In genomic region chr20:44629542-44629941, GRCh38 we compare ENCODE assay signal across 18 cellular contexts. TPM values are rescaled to one million over a fixed set of nuclear protein-coding genes. Genes with fewer than 3 reads are reported as not detected.
A peak's percentile ranks its signal among the peaks of the same experiment; 100 is the strongest.
DNase-seq lines count a peak whose midpoint lies in the region; ATAC-seq, FAIRE-seq and TF ChIP-seq lines count a peak whose summit lies in the region.
"Had no signal": no experiment of that assay in that cellular context is flagged by ENCODE, and none has a peak within 500 bp of the region (broad histone marks: within the 10 kb centered on the region; RNA-seq: fewer than 3 reads in every experiment).

No MANE protein-coding gene starts in this region.

- BruUV-seq in endothelial cell of umbilical vein (replicated peaks; lab: Mats Ljungman, UMichigan) = no TSS peak

- H3K4me3 ChIP-seq in endothelial cell of umbilical vein (replicated peaks in 1 of 3; ENCODE audit: insufficient read depth in 1 of 3, low read depth in 1 of 3, low read length in 3 of 3) (no peak overlapping the region), Karpas-422 (ENCODE audit: low read length) (no peak overlapping the region)
- H3K4me3 ChIP-seq: BLaER1 treated with 17β-estradiol and CSF1 and Interleukin-3, amounts not matched to agents 10 nM and 100 nM had no signal

- DNase-seq in left cardiac atrium (no peak), cardiac septum (ENCODE audit: low spot score) (no peak), NCI-H69 (lab: John Stamatoyannopoulos, UW) (peak; percentile 3), endothelial cell of umbilical vein (ENCODE audit: low read depth, low spot score) (peak; percentile 48), NCI-H524 treated with DMSO at 0.1 percent for 48 hours (lab: John Stamatoyannopoulos, UW) (no peak), T-helper 1 cell (no peak), Karpas-422 (no peak)
- DNase-seq: GF-D8, Kasumi-1, MM.1S, NCI-H1092 treated with DMSO at 0.1 percent for 48 hours, NCI-H2227 treated with DMSO at 0.1 percent for 48 hours, NCI-H524, RPMI8226 had no signal

- H3K4me1 ChIP-seq in endothelial cell of umbilical vein (ENCODE audit: control insufficient read depth, extremely low read depth, insufficient read depth, low read length) (no peaks in the 10 kb centered on the region), Karpas-422 (ENCODE audit: low read length) (no peaks in the 10 kb centered on the region)

- H3K9me2 ChIP-seq in Karpas-422 (replicated peaks; ENCODE audit: insufficient read depth, low read length) = no peaks in the 10 kb centered on the region

- H3K4me1 Mint-ChIP-seq in stimulated activated memory B cell treated with anti-CD40 and anti-IgM and Interleukin-4, amounts not matched to agents 10 μg/mL and 1 μg/mL and 100 μg/mL, for 72 hours = peaks cover 23% of the 10 kb centered on the region

- peak; percentile 16 to 36 for ATAC-seq in left cardiac atrium
- ATAC-seq in stimulated activated memory B cell treated with anti-CD40 and anti-IgM and Interleukin-4, amounts not matched to agents 10 μg/mL and 1 μg/mL and 100 μg/mL, for 72 hours = no peak

- FAIRE-seq in endothelial cell of umbilical vein (lab: Jason Lieb, UNC) = no peak
- FAIRE-seq: GM12891, GM18507 had no signal

- H3K9ac ChIP-seq in endothelial cell of umbilical vein (replicated peaks; ENCODE audit: extremely low read depth, insufficient read depth, low read length) (no peak overlapping the region), Karpas-422 (ENCODE audit: low read length) (no peak overlapping the region)
- H3K9ac ChIP-seq: BLaER1 treated with 17β-estradiol and CSF1 and Interleukin-3, amounts not matched to agents 10 nM and 100 nM had no signal

- dilution Hi-C loops in endothelial cell of umbilical vein (cut with MboI; ENCODE audit: extremely low pct_ligation_motif_present, low sequenced_read_pairs) = no loop called here

- H3K4me2 ChIP-seq in endothelial cell of umbilical vein (ENCODE audit: insufficient read depth, low read length) (no peak overlapping the region), Karpas-422 (ENCODE audit: low read depth, low read length, poor library complexity, severe bottlenecking) (no peak overlapping the region)
- H3K4me2 ChIP-seq: BLaER1 treated with 17β-estradiol and CSF1 and Interleukin-3, amounts not matched to agents 10 nM and 100 nM had no signal

- no peaks in the 10 kb centered on the region for H3K27me3 Mint-ChIP-seq in stimulated activated memory B cell treated with anti-CD40 and anti-IgM and Interleukin-4, amounts not matched to agents 10 μg/mL and 1 μg/mL and 100 μg/mL, for 72 hours

- no peak overlapping the region for H2AFZ ChIP-seq in endothelial cell of umbilical vein (ENCODE audit: low read depth, low read length)
- no peak overlapping the region for H2AFZ ChIP-seq in Karpas-422 (ENCODE audit: low read length)

- TF ChIP-seq POLR2A in endothelial cell of umbilical vein (IDR thresholded peaks at IDR 0.05; ENCODE audit: low read depth, low read length) = no peak

- intact Hi-C loops in left cardiac atrium (cut with DNase I) (no loop called here), cardiac septum (cut with DNase I) (no loop called here), endothelial cell of umbilical vein (cut with micrococcal nuclease) (no loop called here)

- H3K27ac ChIP-seq in endothelial cell of umbilical vein (ENCODE audit: insufficient read depth, low read depth, low read length) (no peak overlapping the region), Karpas-422 (ENCODE audit: low read length) (no peak overlapping the region)

- H3K36me3 Mint-ChIP-seq in stimulated activated memory B cell treated with anti-CD40 and anti-IgM and Interleukin-4, amounts not matched to agents 10 μg/mL and 1 μg/mL and 100 μg/mL, for 72 hours = peaks cover 27% of the 10 kb centered on the region

- TF ChIP-seq CTCF in endothelial cell of umbilical vein (IDR thresholded peaks at IDR 0.05; ENCODE audit: extremely low read depth in 1 of 2, insufficient read depth in 1 of 2, low read depth in 1 of 2, low read length in 2 of 2) = no peak

- H3K4me3 Mint-ChIP-seq in stimulated activated memory B cell treated with anti-CD40 and anti-IgM and Interleukin-4, amounts not matched to agents 10 μg/mL and 1 μg/mL and 100 μg/mL, for 72 hours = no peak overlapping the region

- POLR2A ChIA-PET in endothelial cell of umbilical vein (lab: Charles Lee) = no interaction called here

- no peaks in the 10 kb centered on the region for H3K9me3 ChIP-seq in endothelial cell of umbilical vein (replicated peaks; ENCODE audit: control insufficient read depth, insufficient read depth, low read length)
- no peaks in the 10 kb centered on the region for H3K9me3 ChIP-seq in Karpas-422 (ENCODE audit: low read length)

- no peaks in the 10 kb centered on the region for H4K20me1 ChIP-seq in endothelial cell of umbilical vein (replicated peaks; ENCODE audit: control insufficient read depth, extremely low read depth, insufficient read depth, low read length)
- H4K20me1 ChIP-seq in Karpas-422 (ENCODE audit: insufficient read depth, low read depth, low read length) = no peaks in the 10 kb centered on the region

- CTCF ChIA-PET in endothelial cell of umbilical vein (lab: Charles Lee) = interaction anchor here (1.8 kb wide), 1 partner anchor 54 kb away, joined by 7 read pairs; no protein-coding TSS in a partner anchor

- H3K79me2 ChIP-seq in endothelial cell of umbilical vein (ENCODE audit: control insufficient read depth, insufficient read depth, low read length) (no peaks in the 10 kb centered on the region), Karpas-422 (ENCODE audit: low read length) (no peaks in the 10 kb centered on the region)

- H3K9me1 ChIP-seq in endothelial cell of umbilical vein (replicated peaks; ENCODE audit: control insufficient read depth, extremely low read depth, insufficient read depth, low read length) = no peaks in the 10 kb centered on the region

- no peaks in the 10 kb centered on the region for H3K27me3 ChIP-seq in endothelial cell of umbilical vein (ENCODE audit: control insufficient read depth in 2 of 2, insufficient read depth in 2 of 2, low read length in 2 of 2)
- no peaks in the 10 kb centered on the region for H3K27me3 ChIP-seq in Karpas-422 (ENCODE audit: low read length)
- H3K27me3 ChIP-seq: BLaER1 treated with 17β-estradiol and CSF1 and Interleukin-3, amounts not matched to agents 10 nM and 100 nM had no signal

- H3K36me3 ChIP-seq in endothelial cell of umbilical vein (ENCODE audit: control insufficient read depth in 2 of 2, extremely low read depth in 1 of 2, insufficient read depth in 2 of 2, low read length in 2 of 2) = no peaks in the 10 kb centered on the region
- no peaks in the 10 kb centered on the region for H3K36me3 ChIP-seq in Karpas-422 (ENCODE audit: insufficient read depth, low read length)

- peak overlapping the region; percentile 22 for H3K27ac Mint-ChIP-seq in stimulated activated memory B cell treated with anti-CD40 and anti-IgM and Interleukin-4, amounts not matched to agents 10 μg/mL and 1 μg/mL and 100 μg/mL, for 72 hours

- no peaks in the 10 kb centered on the region for H3K9me3 Mint-ChIP-seq in stimulated activated memory B cell treated with anti-CD40 and anti-IgM and Interleukin-4, amounts not matched to agents 10 μg/mL and 1 μg/mL and 100 μg/mL, for 72 hours

TF ChIP-seq in endothelial cell of umbilical vein, 7 proteins besides CTCF, POLR2A, EP300 and RAD21:
- no peak for TF ChIP-seq POLR2AphosphoS5 (IDR thresholded peaks at IDR 0.05; ENCODE audit: insufficient read depth, low read depth, low read length)
- no peak for TF ChIP-seq MYC (IDR thresholded peaks at IDR 0.05; ENCODE audit: low read depth, low read length)
- no peak for TF ChIP-seq FOS (IDR thresholded peaks at IDR 0.05; ENCODE audit: borderline replicate concordance, insufficient read depth, low read length)

RNA-seq across cellular contexts. Expression of gene ADA, which starts 22.0 kb away (rescaled TPM):
- total RNA-seq in left cardiac atrium = 10 to 100 TPM; 11.3 to 12.2 TPM
- 4.1 TPM for total RNA-seq in cardiac septum
- 26.3 and 33.2 TPM in 2 replicates for total RNA-seq in endothelial cell of umbilical vein
- 29.8 and 33.1 TPM in 2 replicates for polyA plus RNA-seq in endothelial cell of umbilical vein
- 25.8 and 29.4 TPM in 2 replicates for polyA plus RNA-seq in endothelial cell of umbilical vein (2011; cell fraction: cytosol; rRNA removed)
- 49.2 and 50.3 TPM in 2 replicates for polyA plus RNA-seq in endothelial cell of umbilical vein (2011; cell fraction: nucleus; rRNA removed)
- polyA plus RNA-seq in endothelial cell of umbilical vein (2012) = 23.0 and 30.6 TPM in 2 replicates
- 23.0 and 24.0 TPM in 2 replicates for polyA minus RNA-seq in endothelial cell of umbilical vein
- polyA minus RNA-seq in endothelial cell of umbilical vein (2011; cell fraction: cytosol; rRNA and poly(A)+ RNA removed) = 9.2 TPM
- 9.7 and 13.6 TPM in 2 replicates for polyA minus RNA-seq in endothelial cell of umbilical vein (2011; cell fraction: nucleus; rRNA and poly(A)+ RNA removed)
- total RNA-seq in Karpas-422 (2014; rRNA removed; shearing (Covaris generic); ENCODE audit: low replicate concordance) = 0.11 TPM in 1 of 2 replicates, not detected in the other

RNA-seq across cellular contexts. Expression of gene PKIG, which starts 47.2 kb away (rescaled TPM):
- total RNA-seq in left cardiac atrium = 100 to 1,000 TPM; 159 to 182 TPM
- 274 TPM for total RNA-seq in cardiac septum
- total RNA-seq in endothelial cell of umbilical vein = 127 and 135 TPM in 2 replicates
- 167 and 174 TPM in 2 replicates for polyA plus RNA-seq in endothelial cell of umbilical vein
- 167 and 187 TPM in 2 replicates for polyA plus RNA-seq in endothelial cell of umbilical vein (2011; cell fraction: cytosol; rRNA removed)
- polyA plus RNA-seq in endothelial cell of umbilical vein (2011; cell fraction: nucleus; rRNA removed) = 71.4 and 78.6 TPM in 2 replicates
- polyA plus RNA-seq in endothelial cell of umbilical vein (2012) = 153 and 185 TPM in 2 replicates
- polyA minus RNA-seq in endothelial cell of umbilical vein = 66.6 and 89.4 TPM in 2 replicates
- 6.9 TPM for polyA minus RNA-seq in endothelial cell of umbilical vein (2011; cell fraction: cytosol; rRNA and poly(A)+ RNA removed)
- polyA minus RNA-seq in endothelial cell of umbilical vein (2011; cell fraction: nucleus; rRNA and poly(A)+ RNA removed) = 29.8 and 37.1 TPM in 2 replicates
- total RNA-seq in Karpas-422 (2014; rRNA removed; shearing (Covaris generic); ENCODE audit: low replicate concordance) = 261 and 285 TPM in 2 replicates

Comparison
In these comparisons a context has a peak if more than half of its experiments do, and no peak if none do; other contexts are left out.
1. DNase-seq: peak in NCI-H69 (single experiment) and endothelial cell of umbilical vein (single experiment); none in left cardiac atrium (single experiment), cardiac septum (single experiment), NCI-H524 treated with DMSO at 0.1 percent for 48 hours (single experiment), T-helper 1 cell (0 of 5) and Karpas-422 (single experiment).